Comparison of ENCODE assay signal across 27 cellular contexts in the genomic region with DNA sequence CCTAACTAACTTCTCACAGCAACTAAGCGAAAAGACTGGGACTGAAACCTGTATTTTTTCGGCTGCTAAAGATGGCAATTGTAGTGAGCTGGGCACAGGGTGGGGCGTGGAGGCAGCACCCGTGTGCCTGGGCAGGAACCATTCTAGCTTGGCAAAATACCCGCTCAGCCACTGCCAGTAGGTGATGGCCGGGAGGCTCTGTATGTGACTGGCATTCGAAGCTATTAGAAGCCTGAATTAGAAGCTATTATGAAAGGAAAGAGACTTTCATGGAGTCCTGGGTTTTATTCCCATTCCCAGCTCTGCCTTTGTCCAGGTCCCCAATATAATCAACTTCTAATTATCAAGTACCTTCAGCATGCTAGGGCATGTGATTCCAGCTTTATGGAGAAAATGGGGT.
A peak's percentile ranks its signal among the peaks of the same experiment; 100 is the strongest.
DNase-seq lines count a peak whose midpoint lies in the region; ATAC-seq lines count a peak whose summit lies in the region.
"Had no signal": no experiment of that assay in that cellular context is flagged by ENCODE, and none has a peak within 500 bp of the region (broad histone marks: within the 10 kb centered on the region; RNA-seq: fewer than 3 reads in every experiment).

No MANE protein-coding gene starts in this region.

- no peak for ATAC-seq in left lobe of liver
- ATAC-seq in GM19455 (IDR thresholded peaks at IDR 0.05; ENCODE audit: unreplicated experiment) = no peak
- no peak for ATAC-seq in sciatic nerve
- ATAC-seq: HepG2 had no signal

- intact Hi-C loops in sciatic nerve (cut with DNase I) = no loop called here

- peaks cover 28% of the 10 kb centered on the region for H3K27me3 Mint-ChIP-seq in activated CD4-positive, alpha-beta T cell treated with anti-CD3 and anti-CD28 coated beads, Interleukin-2, amount 10 ng/mL, durations not matched to agents 7 days and 5 days

- CTCF ChIA-PET in activated CD4-positive, alpha-beta T cell treated with anti-CD3 and anti-CD28 coated beads, Interleukin-2, amount 10 ng/mL, durations not matched to agents 7 days and 5 days (lab: Charles Lee) = interaction anchor here (0.9 to 2.4 kb wide), 7 partner anchors 11 to 131 kb away, joined by 3 to 8 read pairs (median 5); no protein-coding TSS in a partner anchor

- peaks cover 10% of the 10 kb centered on the region for H3K36me3 Mint-ChIP-seq in activated CD4-positive, alpha-beta T cell treated with anti-CD3 and anti-CD28 coated beads, Interleukin-2, amount 10 ng/mL, durations not matched to agents 7 days and 5 days (ENCODE audit: low read depth)

- H3K27ac ChIP-seq in cingulate gyrus (ENCODE audit: low read depth, low read length) = peak overlapping the region; percentile 69
- H3K27ac ChIP-seq: 22Rv1, HL-60, SJCRH30 had no signal

- peaks cover 73% of the 10 kb centered on the region for H3K4me1 Mint-ChIP-seq in activated CD4-positive, alpha-beta T cell treated with anti-CD3 and anti-CD28 coated beads, Interleukin-2, amount 10 ng/mL, durations not matched to agents 7 days and 5 days

- no peak overlapping the region for H3K4me3 Mint-ChIP-seq in activated CD4-positive, alpha-beta T cell treated with anti-CD3 and anti-CD28 coated beads, Interleukin-2, amount 10 ng/mL, durations not matched to agents 7 days and 5 days
- H3K4me3 Mint-ChIP-seq: CD14-positive monocyte, H9, HFFc6 had no signal

- no peak for DNase-seq in activated CD4-positive, alpha-beta T cell treated with anti-CD3 and anti-CD28 coated beads, Interleukin-2, amount 10 ng/mL, durations not matched to agents 7 days and 5 days
- DNase-seq in activated CD4-positive, alpha-beta T cell treated with anti-CD3 and anti-CD28 coated beads for 1 hour = no peak
- peak; percentile 30 for DNase-seq in left lobe of liver (ENCODE audit: low spot score)
- DNase-seq in pons (ENCODE audit: low spot score) = peak; percentile 45
- no peak for DNase-seq in activated naive CD4-positive, alpha-beta T cell (lab: John Stamatoyannopoulos, UW)
- DNase-seq in sciatic nerve (ENCODE audit: low spot score) = no peak
- DNase-seq: ACHN, DMS53, EL, H9, HFFc6, KG1, NCI-H1092 treated with DMSO at 0.1 percent for 48 hours, NCI-H1436 treated with DMSO at 0.1 percent for 48 hours, NCI-H2029, NCI-H2171, NCI-H345, NCI-H524, NCI-H774, OCI-M1, SJCRH30 had no signal

- H3K27ac Mint-ChIP-seq in activated CD4-positive, alpha-beta T cell treated with anti-CD3 and anti-CD28 coated beads, Interleukin-2, amount 10 ng/mL, durations not matched to agents 7 days and 5 days = peak overlapping the region; percentile 76
- H3K27ac Mint-ChIP-seq: CD14-positive monocyte, HFFc6 had no signal

- POLR2A ChIA-PET in activated CD4-positive, alpha-beta T cell treated with anti-CD3 and anti-CD28 coated beads, Interleukin-2, amount 10 ng/mL, durations not matched to agents 7 days and 5 days (lab: Charles Lee) = no interaction called here

- peaks cover 5% of the 10 kb centered on the region for H3K9me3 Mint-ChIP-seq in activated CD4-positive, alpha-beta T cell treated with anti-CD3 and anti-CD28 coated beads, Interleukin-2, amount 10 ng/mL, durations not matched to agents 7 days and 5 days
- H3K9me3 Mint-ChIP-seq: HFFc6 had no signal

Comparison
In these comparisons a context has a peak if more than half of its experiments do, and no peak if none do; other contexts are left out.
1. DNase-seq: peak in left lobe of liver (single experiment) and pons (single experiment); none in activated CD4-positive, alpha-beta T cell treated with anti-CD3 and anti-CD28 coated beads, Interleukin-2, amount 10 ng/mL, durations not matched to agents 7 days and 5 days (single experiment), activated CD4-positive, alpha-beta T cell treated with anti-CD3 and anti-CD28 coated beads for 1 hour (single experiment), activated naive CD4-positive, alpha-beta T cell (0 of 4) and sciatic nerve (single experiment).